In the genomic region with DNA sequence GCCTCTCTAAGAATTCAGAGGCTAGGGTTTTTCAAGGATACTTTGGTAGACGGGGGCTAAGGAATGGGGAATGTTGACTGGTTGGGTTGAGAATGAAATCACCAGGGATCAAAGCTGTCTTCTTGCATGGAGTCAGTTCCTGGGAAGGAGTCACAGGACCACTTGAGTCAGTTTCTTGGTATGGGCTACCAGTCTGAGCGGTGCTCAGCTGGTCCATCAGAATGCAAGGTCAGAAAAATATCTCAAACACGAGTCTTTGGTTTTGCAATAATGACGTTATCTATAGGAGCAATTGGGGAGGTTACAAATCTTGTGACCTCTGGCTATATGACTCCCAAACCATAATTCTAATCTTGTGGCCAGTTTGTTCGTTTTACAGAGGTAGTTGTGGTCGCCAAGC, we compare ENCODE assay signal across 15 cellular contexts. TPM values are rescaled to one million over a fixed set of nuclear protein-coding genes. Genes with fewer than 3 reads are reported as not detected.
DNase-seq lines count a peak whose midpoint lies in the region; ATAC-seq, FAIRE-seq and TF ChIP-seq lines count a peak whose summit lies in the region.
"Had no signal": no experiment of that assay in that cellular context is flagged by ENCODE, and none has a peak within 500 bp of the region (broad histone marks: within the 10 kb centered on the region; RNA-seq: fewer than 3 reads in every experiment).

No MANE protein-coding gene starts in this region.

- H3K27ac ChIP-seq in HepG2 (ENCODE audit: extremely low read length, insufficient read depth, low read length) (no peak overlapping the region), right lobe of liver (no peak overlapping the region), caudate nucleus (ENCODE audit: low read depth, low read length) (no peak overlapping the region)
- H3K27ac ChIP-seq: BLaER1 treated with 17β-estradiol and CSF1 and Interleukin-3, amounts not matched to agents 10 nM and 100 nM had no signal

- H4K20me1 ChIP-seq in HepG2 (ENCODE audit: insufficient read depth, low read length): no peaks in the 10 kb centered on the region
- H4K20me1 ChIP-seq: BLaER1 treated with 17β-estradiol and CSF1 and Interleukin-3, amounts not matched to agents 10 nM and 100 nM had no signal

- no peak for TF ChIP-seq EP300 in HepG2 (IDR thresholded peaks at IDR 0.05; ENCODE audit: low read depth in 2 of 2, low read length in 2 of 2)
- no peak for TF ChIP-seq EP300 in HepG2 (CRISPR knock-in tag; IDR thresholded peaks at IDR 0.05; ENCODE audit: borderline replicate concordance)

- no peak for ATAC-seq in HepG2
- no peak for ATAC-seq in right lobe of liver
- no peak for ATAC-seq in HG03354 (IDR thresholded peaks at IDR 0.05; ENCODE audit: poor library complexity, severe bottlenecking, unreplicated experiment)

- no peak for TF ChIP-seq RAD21 in HepG2 (CRISPR knock-in tag; IDR thresholded peaks at IDR 0.05)

- H3K4me3 ChIP-seq in HepG2 (replicated peaks in 1 of 3; ENCODE audit: insufficient read depth in 1 of 3, low read depth in 2 of 3, low read length in 3 of 3) (no peak overlapping the region), right lobe of liver (no peak overlapping the region), fibroblast of villous mesenchyme (ENCODE audit: low read depth, low read length) (no peak overlapping the region), H7 (ENCODE audit: insufficient read depth, low read depth, low read length) (no peak overlapping the region)
- H3K4me3 ChIP-seq: BLaER1 treated with 17β-estradiol and CSF1 and Interleukin-3, amounts not matched to agents 10 nM and 100 nM had no signal

- no peak overlapping the region for H2AFZ ChIP-seq in HepG2 (ENCODE audit: low read length)

- no peaks in the 10 kb centered on the region for H3K79me2 ChIP-seq in HepG2 (ENCODE audit: insufficient read depth, low read length)

- TF ChIP-seq CTCF in HepG2 (CRISPR knock-in tag; IDR thresholded peaks at IDR 0.05): no peak
- TF ChIP-seq CTCF in right lobe of liver (IDR thresholded peaks at IDR 0.05): no peak
- TF ChIP-seq CTCF in fibroblast of villous mesenchyme (IDR thresholded peaks at IDR 0.05; ENCODE audit: insufficient read depth, low read depth, low read length): no peak

- H3K4me1 ChIP-seq in HepG2 (ENCODE audit: insufficient read depth, low read length) (peaks cover 12% of the 10 kb centered on the region), right lobe of liver (no peaks in the 10 kb centered on the region)

- peaks cover 6% of the 10 kb centered on the region; the same call in 1 of the 2 replicates for H3K9me3 ChIP-seq in HepG2 (ENCODE audit: low read length)
- H3K9me3 ChIP-seq in right lobe of liver: no peaks in the 10 kb centered on the region

- H3K27me3 ChIP-seq in HepG2 (ENCODE audit: control insufficient read depth in 1 of 2, insufficient read depth in 2 of 2, low read length in 2 of 2) (no peaks in the 10 kb centered on the region), right lobe of liver (no peaks in the 10 kb centered on the region), H7 (ENCODE audit: control insufficient read depth, insufficient read depth, low read length) (no peaks in the 10 kb centered on the region)
- H3K27me3 ChIP-seq: BLaER1 treated with 17β-estradiol and CSF1 and Interleukin-3, amounts not matched to agents 10 nM and 100 nM had no signal

- H3K36me3 ChIP-seq in HepG2 (replicated peaks in 1 of 2; ENCODE audit: control insufficient read depth in 1 of 2, insufficient read depth in 2 of 2, low read length in 2 of 2): no peaks in the 10 kb centered on the region
- H3K36me3 ChIP-seq in right lobe of liver: no peaks in the 10 kb centered on the region
- no peaks in the 10 kb centered on the region for H3K36me3 ChIP-seq in H7 (replicated peaks; ENCODE audit: control insufficient read depth, insufficient read depth, low read length)

- no peak for DNase-seq in HepG2 (ENCODE audit: low spot score)
- no peak for DNase-seq in right lobe of liver
- DNase-seq in amniotic epithelial cell (ENCODE audit: low read depth): peak; percentile 97
- peak; percentile 66 for DNase-seq in fibroblast of villous mesenchyme (ENCODE audit: low read depth)
- no peak for DNase-seq in SKM-1 treated with dmso at 0.1 percent for 144 hours (lab: John Stamatoyannopoulos, UW; ENCODE audit: unreplicated experiment)
- no peak for DNase-seq in H7
- no peak for DNase-seq in caudate nucleus (lab: John Stamatoyannopoulos, UW)
- DNase-seq: KBM-7, NCI-H1105, NCI-H187, NCI-H446 treated with DMSO at 0.1 percent for 48 hours, NCI-H82 had no signal

- intact Hi-C loops in HepG2 (cut with micrococcal nuclease; ENCODE audit: unreplicated experiment) (no loop called here), right lobe of liver (cut with DNase I) (no loop called here)

- no peak overlapping the region for H3K4me2 ChIP-seq in HepG2 (ENCODE audit: low read depth, low read length)
- H3K4me2 ChIP-seq: BLaER1 treated with 17β-estradiol and CSF1 and Interleukin-3, amounts not matched to agents 10 nM and 100 nM had no signal

- no peak for FAIRE-seq in HepG2 (lab: Jason Lieb, UNC)

- BruUV-seq in HepG2 (replicated peaks; lab: Mats Ljungman, UMichigan): no TSS peak

- H3K9ac ChIP-seq in HepG2 (ENCODE audit: insufficient read depth, low read depth, low read length): no peak overlapping the region
- H3K9ac ChIP-seq: BLaER1 treated with 17β-estradiol and CSF1 and Interleukin-3, amounts not matched to agents 10 nM and 100 nM had no signal

- CTCF ChIA-PET in HepG2 (lab: Yijun Ruan, JAX; ENCODE audit: low intra/inter-chr PET ratio, low total read pairs): no interaction called here

- 31% methylated on average over 6 of the region's 6 CpGs for WGBS in HepG2 (ENCODE audit: low lambda C conversion rate)
- 63% methylated on average over 6 of the region's 6 CpGs for WGBS in right lobe of liver (ENCODE audit: insufficient coverage, low coverage, low lambda C conversion rate, missing lambda C conversion rate)

- in situ Hi-C loops in HepG2 (cut with HindIII; ENCODE audit: extremely low pct_ligation_motif_present, low pct_unique_long_range_greater_than_20kb): no loop called here

- TF ChIP-seq POLR2A in HepG2 (IDR thresholded peaks at IDR 0.05; ENCODE audit: insufficient read depth in 1 of 2, low read depth in 2 of 2, low read length in 2 of 2): no peak
- no peak for TF ChIP-seq POLR2A in right lobe of liver (IDR thresholded peaks at IDR 0.05)

- POLR2A ChIA-PET in HepG2 (lab: Yijun Ruan, JAX): no interaction called here

RNA-seq across cellular contexts. Expression of a gene that starts 18.4 kb away (rescaled TPM):
- total RNA-seq in HepG2 (2016; rRNA removed; fragmentation: Illumina TruSeq; extraction: Trizol) (0.18 and 0.34 TPM in 2 replicates), right lobe of liver (under 1 TPM in 4 of 6 experiments, not detected in 2; 0.25 to 0.59 (median 0.39) TPM), fibroblast of villous mesenchyme (1.3 and 2.6 TPM in 2 replicates)
- total RNA-seq in HepG2 (2016; cell fraction: cytosol; rRNA removed; fragmentation: Illumina TruSeq; extraction: Trizol; ENCODE audit: low read depth): 0.18 and 0.30 TPM in 2 replicates
- total RNA-seq in HepG2 (2016; cell fraction: insoluble cytoplasmic fraction; rRNA removed; fragmentation: Illumina TruSeq; extraction: Trizol): 0.39 and 0.67 TPM in 2 replicates
- 0.46 and 0.55 TPM in 2 replicates for total RNA-seq in HepG2 (2016; cell fraction: membrane; rRNA removed; fragmentation: Illumina TruSeq; extraction: Trizol)
- 0.59 and 0.72 TPM in 2 replicates for total RNA-seq in HepG2 (2016; cell fraction: nucleus; rRNA removed; fragmentation: Illumina TruSeq; extraction: Trizol)
- polyA plus RNA-seq in HepG2 (2011; rRNA removed): 0.05 and 0.17 TPM in 2 replicates
- polyA plus RNA-seq in HepG2 (2011; cell fraction: cytosol; rRNA removed): 0.10 and 0.13 TPM in 2 replicates
- 0.55 and 0.87 TPM in 2 replicates for polyA plus RNA-seq in HepG2 (2011; cell fraction: nucleus; rRNA removed)
- polyA plus RNA-seq in HepG2 (2012): 0.28 and 0.34 TPM in 2 replicates
- polyA plus RNA-seq in HepG2 (2016; cell fraction: cytosol; fragmentation: Illumina TruSeq; extraction: Trizol; ENCODE audit: low read depth): 0.19 and 0.37 TPM in 2 replicates
- polyA plus RNA-seq in HepG2 (2016; cell fraction: insoluble cytoplasmic fraction; fragmentation: Illumina TruSeq; extraction: Trizol; ENCODE audit: low read depth): 0.37 and 0.45 TPM in 2 replicates
- 0.31 and 0.35 TPM in 2 replicates for polyA plus RNA-seq in HepG2 (2016; cell fraction: membrane; fragmentation: Illumina TruSeq; extraction: Trizol; ENCODE audit: low read depth)
- 0.37 and 0.73 TPM in 2 replicates for polyA plus RNA-seq in HepG2 (2016; cell fraction: nucleus; fragmentation: Illumina TruSeq; extraction: Trizol; ENCODE audit: insufficient read depth, low read depth)
- polyA minus RNA-seq in HepG2 (2011; rRNA and poly(A)+ RNA removed; ENCODE audit: low replicate concordance): 0.46 and 0.47 TPM in 2 replicates
- polyA minus RNA-seq in HepG2 (2011; cell fraction: cytosol; rRNA and poly(A)+ RNA removed): not detected in 2 replicates
- polyA minus RNA-seq in HepG2 (2011; cell fraction: nucleus; rRNA and poly(A)+ RNA removed): 1.2 and 3.3 TPM in 2 replicates
- total RNA-seq in H7 (2014; rRNA removed; shearing (Covaris generic)): 2.0 and 2.1 TPM in 2 replicates
- total RNA-seq: RPMI7951 had no signal

RNA-seq across cellular contexts. Expression of a gene that starts 20.5 kb away (rescaled TPM):
- total RNA-seq in HepG2 (2016; rRNA removed; fragmentation: Illumina TruSeq; extraction: Trizol): 27.7 and 31.0 TPM in 2 replicates
- total RNA-seq in HepG2 (2016; cell fraction: cytosol; rRNA removed; fragmentation: Illumina TruSeq; extraction: Trizol; ENCODE audit: low read depth): 27.5 and 34.1 TPM in 2 replicates
- 24.3 and 27.8 TPM in 2 replicates for total RNA-seq in HepG2 (2016; cell fraction: insoluble cytoplasmic fraction; rRNA removed; fragmentation: Illumina TruSeq; extraction: Trizol)
- total RNA-seq in HepG2 (2016; cell fraction: membrane; rRNA removed; fragmentation: Illumina TruSeq; extraction: Trizol): 36.3 and 42.8 TPM in 2 replicates
- 59.7 and 62.9 TPM in 2 replicates for total RNA-seq in HepG2 (2016; cell fraction: nucleus; rRNA removed; fragmentation: Illumina TruSeq; extraction: Trizol)
- polyA plus RNA-seq in HepG2 (2011; rRNA removed): 15.6 and 23.4 TPM in 2 replicates
- 4.6 and 8.3 TPM in 2 replicates for polyA plus RNA-seq in HepG2 (2011; cell fraction: cytosol; rRNA removed)
- 14.2 and 15.9 TPM in 2 replicates for polyA plus RNA-seq in HepG2 (2011; cell fraction: nucleus; rRNA removed)
- polyA plus RNA-seq in HepG2 (2012): 12.6 and 14.0 TPM in 2 replicates
- 3.8 and 4.6 TPM in 2 replicates for polyA plus RNA-seq in HepG2 (2016; cell fraction: cytosol; fragmentation: Illumina TruSeq; extraction: Trizol; ENCODE audit: low read depth)
- 13.8 and 14.0 TPM in 2 replicates for polyA plus RNA-seq in HepG2 (2016; cell fraction: insoluble cytoplasmic fraction; fragmentation: Illumina TruSeq; extraction: Trizol; ENCODE audit: low read depth)
- polyA plus RNA-seq in HepG2 (2016; cell fraction: membrane; fragmentation: Illumina TruSeq; extraction: Trizol; ENCODE audit: low read depth): 4.5 and 4.8 TPM in 2 replicates
- 28.9 and 31.3 TPM in 2 replicates for polyA plus RNA-seq in HepG2 (2016; cell fraction: nucleus; fragmentation: Illumina TruSeq; extraction: Trizol; ENCODE audit: insufficient read depth, low read depth)
- 41.1 and 58.0 TPM in 2 replicates for polyA minus RNA-seq in HepG2 (2011; rRNA and poly(A)+ RNA removed; ENCODE audit: low replicate concordance)
- 25.3 and 26.6 TPM in 2 replicates for polyA minus RNA-seq in HepG2 (2011; cell fraction: cytosol; rRNA and poly(A)+ RNA removed)
- polyA minus RNA-seq in HepG2 (2011; cell fraction: nucleus; rRNA and poly(A)+ RNA removed): 164 and 186 TPM in 2 replicates
- 10 to 100 TPM; 19.8 to 44.3 (median 30.2) TPM for total RNA-seq in right lobe of liver
- total RNA-seq in fibroblast of villous mesenchyme: 69.3 and 102 TPM in 2 replicates
- total RNA-seq in H7 (2014; rRNA removed; shearing (Covaris generic)): 12.9 and 15.0 TPM in 2 replicates

Comparison
In these comparisons a context has a peak if more than half of its experiments do, and no peak if none do; other contexts are left out.
1. DNase-seq: peak in amniotic epithelial cell (single experiment) and fibroblast of villous mesenchyme (single experiment); none in HepG2 (single experiment), right lobe of liver (0 of 3), SKM-1 treated with dmso at 0.1 percent for 144 hours (single experiment), H7 (single experiment) and caudate nucleus (0 of 61).